Comparison of ENCODE assay signal across 8 cellular contexts in genomic region chr1:111756124-111756513, GRCh38. TPM values are rescaled to one million over a fixed set of nuclear protein-coding genes. Genes with fewer than 3 reads are reported as not detected.
DNase-seq lines count a peak whose midpoint lies in the region; ATAC-seq and TF ChIP-seq lines count a peak whose summit lies in the region.

No MANE protein-coding gene starts in this region.

- DNase-seq in adrenal gland (no peak), left colon (no peak), tibial artery (no peak), GF-D8 (lab: John Stamatoyannopoulos, UW) (no peak), KBM-7 (no peak), globus pallidus (ENCODE audit: low spot score) (no peak)

- intact Hi-C loops in adrenal gland (cut with DNase I): loop anchor here in 1 of 2 donors (10.0 kb wide), 1 partner anchor 251 kb away; the partner anchor contains the start of genes ADORA3 and TMIGD3
- intact Hi-C loops in left colon (cut with DNase I, micrococcal nuclease): no loop called here
- intact Hi-C loops in tibial artery (cut with DNase I; ENCODE audit: low total_unique reads): no loop called here

- 0% methylated on average over 6 to 35 of the region's 35 CpGs for WGBS in adrenal gland, 4 donors

- H3K36me3 ChIP-seq in adrenal gland (replicated peaks in 1 of 2) (peaks cover 0 to 12% of the 10 kb centered on the region in 2 donors), tibial artery (peaks cover 10 to 13% (median 12%) of the 10 kb centered on the region in 3 donors)

- H3K27ac ChIP-seq in adrenal gland (peak overlapping the region; percentile 78 to 94 (median 85)), tibial artery (peak overlapping the region; percentile 93 to 94)

- TF ChIP-seq CTCF in adrenal gland (IDR thresholded peaks at IDR 0.05) (no peak), tibial artery (IDR thresholded peaks at IDR 0.05) (no peak)

- H3K4me1 ChIP-seq in adrenal gland (replicated peaks in 1 of 2) (peaks cover 6 to 18% of the 10 kb centered on the region in 2 donors), tibial artery (peaks cover 0 to 22% (median 17%) of the 10 kb centered on the region in 4 donors)

- in situ Hi-C loops in KBM-7 (cut with MboI; ENCODE audit: low pct_unique_long_range_greater_than_20kb, low sequenced_read_pairs): no loop called here

- TF ChIP-seq POLR2A in adrenal gland (IDR thresholded peaks at IDR 0.05): no peak

- ATAC-seq in GM18868 (IDR thresholded peaks at IDR 0.05; ENCODE audit: unreplicated experiment) (peak; percentile 1), HG03139 (IDR thresholded peaks at IDR 0.05; ENCODE audit: unreplicated experiment) (peak; percentile 3), left colon (peak; percentile 21)

- no peaks in the 10 kb centered on the region for H3K9me3 ChIP-seq in adrenal gland (replicated peaks in 1 of 3)
- H3K9me3 ChIP-seq in tibial artery: no peaks in the 10 kb centered on the region

- H3K4me3 ChIP-seq in adrenal gland: peak overlapping the region; percentile 32 to 93 (median 70)
- peak overlapping the region; percentile 86 to 92 for H3K4me3 ChIP-seq in tibial artery

- H3K27me3 ChIP-seq in adrenal gland (no peaks in the 10 kb centered on the region), tibial artery (no peaks in the 10 kb centered on the region)

RNA-seq across cellular contexts. Expression of gene DDX20, which starts 0.4 kb away (rescaled TPM):
- total RNA-seq in adrenal gland (10 to 100 TPM in 7 of 8 donors, 1 to 10 TPM in 1; 7.3 to 18.4 (median 11.9) TPM), left colon (1 to 10 TPM; 6.1 to 6.7 TPM)
- 10 to 100 TPM in 1 of 3 donors, 1 to 10 TPM in 2; 6.2 to 11.5 (median 6.6) TPM for polyA plus RNA-seq in adrenal gland

RNA-seq across cellular contexts. Expression of gene INKA2, which starts 16.9 kb away (rescaled TPM):
- total RNA-seq in adrenal gland (1 to 10 TPM in 4 of 8 donors, under 1 TPM in 3, not detected in 1; 0.79 to 4.7 (median 1.4) TPM), left colon (1 to 10 TPM; 3.2 to 6.2 TPM)
- 1 to 10 TPM in 1 of 3 donors, under 1 TPM in 2; 0.61 to 1.7 (median 0.68) TPM for polyA plus RNA-seq in adrenal gland
